Comparison of ENCODE assay signal across 36 cellular contexts in genomic region chr5:7445066-7445465, GRCh38. TPM values are rescaled to one million over a fixed set of nuclear protein-coding genes. Genes with fewer than 3 reads are reported as not detected.
"Had no signal": no experiment of that assay in that cellular context is flagged by ENCODE, and none has a peak within 500 bp of the region (broad histone marks: within the 10 kb centered on the region; RNA-seq: fewer than 3 reads in every experiment).

No MANE protein-coding gene starts in this region.

- H3K36me3 Mint-ChIP-seq: activated CD8-positive, alpha-beta memory T cell treated with anti-CD3 and anti-CD28 coated beads, Interleukin-2, amount 10 ng/mL, durations not matched to agents 7 days and 5 days; activated naive CD4-positive, alpha-beta T cell treated with anti-CD3 and anti-CD28 coated beads, Interleukin-2, amount 50 U/mL, for 72 hours; activated naive CD8-positive, alpha-beta T cell treated with anti-CD3 and anti-CD28 coated beads for 36 hours; brain; T-cell had no signal

- DNase-seq: activated CD4-positive, alpha-beta memory T cell treated with anti-CD3 and anti-CD28 coated beads, Interleukin-2, amount 10 ng/mL, durations not matched to agents 7 days and 5 days; activated CD4-positive, alpha-beta T cell treated with anti-CD3 and anti-CD28 coated beads for 1 hour; activated CD4-positive, alpha-beta T cell treated with anti-CD3 and anti-CD28 coated beads for 36 hours; activated CD4-positive, alpha-beta T cell treated with anti-CD3 and anti-CD28 coated beads for 48 hours; activated CD4-positive, alpha-beta T cell treated with anti-CD3 and anti-CD28 coated beads, Interleukin-2, amount 10 ng/mL, durations not matched to agents 7 days and 5 days; activated CD4-positive, alpha-beta T cell treated with anti-CD3 and anti-CD28 coated beads, Interleukin-2, amount 50 U/mL, for 48 hours; activated CD4-positive, CD25-positive, alpha-beta regulatory T cell; activated CD8-positive, alpha-beta memory T cell treated with anti-CD3 and anti-CD28 coated beads for 24 hours; activated CD8-positive, alpha-beta memory T cell treated with anti-CD3 and anti-CD28 coated beads, Interleukin-2, amount 10 ng/mL, durations not matched to agents 7 days and 5 days; activated CD8-positive, alpha-beta memory T cell treated with anti-CD3 and anti-CD28 coated beads, Interleukin-2, amount 50 U/mL, for 48 hours; activated CD8-positive, alpha-beta T cell treated with anti-CD3 and anti-CD28 coated beads, Interleukin-2, amount 10 ng/mL, durations not matched to agents 7 days and 5 days; activated effector memory CD4-positive, alpha-beta T cell treated with anti-CD3 and anti-CD28 coated beads, Interleukin-2, amount 50 U/mL, for 16 hours; activated gamma-delta T cell treated with Interleukin-2 at 50 U/mL for 16 hours; activated naive CD4-positive, alpha-beta T cell; activated naive CD4-positive, alpha-beta T cell treated with anti-CD3 and anti-CD28 coated beads for 36 hours; activated naive CD4-positive, alpha-beta T cell treated with anti-CD3 and anti-CD28 coated beads, Interleukin-2, amount 50 U/mL, for 16 hours; activated naive CD8-positive, alpha-beta T cell treated with anti-CD3 and anti-CD28 coated beads for 36 hours; activated T-cell treated with anti-CD3 and anti-CD28 coated beads, Interleukin-2, amount 50 U/mL, for 24 hours; activated T-cell treated with anti-CD3 and anti-CD28 coated beads, Interleukin-2, amount 50 U/mL, for 48 hours; adrenal gland; amniotic stem cell; caudate nucleus; cerebellar nuclear complex; T-cell; T-helper 17 cell; T-helper 9 cell had no signal

- H3K27me3 ChIP-seq: adrenal gland, ascending aorta, cardiac muscle cell had no signal

- H3K9me3 ChIP-seq: adrenal gland, ascending aorta had no signal

- H3K27ac Mint-ChIP-seq: activated CD4-positive, alpha-beta memory T cell treated with anti-CD3 and anti-CD28 coated beads, Interleukin-2, amount 10 ng/mL, durations not matched to agents 7 days and 5 days; activated CD4-positive, alpha-beta T cell treated with anti-CD3 and anti-CD28 coated beads for 36 hours; activated CD4-positive, alpha-beta T cell treated with anti-CD3 and anti-CD28 coated beads, Interleukin-2, amount 10 ng/mL, durations not matched to agents 7 days and 5 days; activated CD8-positive, alpha-beta memory T cell treated with anti-CD3 and anti-CD28 coated beads, Interleukin-2, amount 10 ng/mL, durations not matched to agents 7 days and 5 days; activated CD8-positive, alpha-beta T cell treated with anti-CD3 and anti-CD28 coated beads, Interleukin-2, amount 10 ng/mL, durations not matched to agents 7 days and 5 days; activated naive CD4-positive, alpha-beta T cell treated with anti-CD3 and anti-CD28 coated beads for 36 hours; activated naive CD4-positive, alpha-beta T cell treated with anti-CD3 and anti-CD28 coated beads, Interleukin-2, amount 50 U/mL, for 72 hours; activated naive CD8-positive, alpha-beta T cell treated with anti-CD3 and anti-CD28 coated beads for 36 hours; activated T-cell treated with anti-CD3 and anti-CD28 coated beads, Interleukin-2, amount 50 U/mL, for 24 hours; activated T-helper 17 cell treated with anti-CD3 and anti-CD28 coated beads, Interleukin-2, amount 50 U/mL, for 72 hours; T-cell; T-helper 17 cell; T-helper 2 cell treated with Interferon-gamma antibody and Interleukin-4, amounts not matched to agents 5 μg/mL and 100 μg/mL, for 36 hours had no signal

- H3K4me1 Mint-ChIP-seq: activated CD4-positive, alpha-beta memory T cell treated with anti-CD3 and anti-CD28 coated beads, Interleukin-2, amount 10 ng/mL, durations not matched to agents 7 days and 5 days; activated CD4-positive, alpha-beta T cell treated with anti-CD3 and anti-CD28 coated beads for 36 hours; activated CD4-positive, alpha-beta T cell treated with anti-CD3 and anti-CD28 coated beads, Interleukin-2, amount 10 ng/mL, durations not matched to agents 7 days and 5 days; activated CD8-positive, alpha-beta memory T cell treated with anti-CD3 and anti-CD28 coated beads, Interleukin-2, amount 10 ng/mL, durations not matched to agents 7 days and 5 days; activated naive CD8-positive, alpha-beta T cell treated with anti-CD3 and anti-CD28 coated beads for 36 hours; activated T-helper 17 cell treated with anti-CD3 and anti-CD28 coated beads, Interleukin-2, amount 50 U/mL, for 72 hours; central memory CD8-positive, alpha-beta T cell; T-cell; T-helper 17 cell had no signal

- H3K4me3 ChIP-seq: adrenal gland, ascending aorta, cardiac muscle cell had no signal

- ATAC-seq: activated CD4-positive, alpha-beta T cell treated with anti-CD3 and anti-CD28 coated beads for 36 hours; activated CD4-positive, CD25-positive, alpha-beta regulatory T cell treated with anti-CD3 and anti-CD28 coated beads, Interleukin-2, amount 50 U/mL, for 24 hours; activated CD8-positive, alpha-beta memory T cell treated with anti-CD3 and anti-CD28 coated beads, Interleukin-2, amount 10 ng/mL, durations not matched to agents 7 days and 5 days; activated CD8-positive, alpha-beta T cell treated with anti-CD3 and anti-CD28 coated beads, Interleukin-2, amount 10 ng/mL, durations not matched to agents 7 days and 5 days; activated naive CD4-positive, alpha-beta T cell treated with anti-CD3 and anti-CD28 coated beads, Interleukin-2, amount 50 U/mL, for 72 hours; activated T-helper 17 cell treated with anti-CD3 and anti-CD28 coated beads, Interleukin-2, amount 50 U/mL, for 72 hours; T-cell; T-helper 17 cell had no signal

- H3K4me3 Mint-ChIP-seq: activated CD4-positive, alpha-beta memory T cell treated with anti-CD3 and anti-CD28 coated beads, Interleukin-2, amount 10 ng/mL, durations not matched to agents 7 days and 5 days; activated CD4-positive, alpha-beta T cell treated with anti-CD3 and anti-CD28 coated beads for 36 hours; activated CD4-positive, alpha-beta T cell treated with anti-CD3 and anti-CD28 coated beads, Interleukin-2, amount 10 ng/mL, durations not matched to agents 7 days and 5 days; activated CD8-positive, alpha-beta memory T cell treated with anti-CD3 and anti-CD28 coated beads, Interleukin-2, amount 10 ng/mL, durations not matched to agents 7 days and 5 days; activated CD8-positive, alpha-beta T cell treated with anti-CD3 and anti-CD28 coated beads, Interleukin-2, amount 10 ng/mL, durations not matched to agents 7 days and 5 days; activated naive CD4-positive, alpha-beta T cell treated with anti-CD3 and anti-CD28 coated beads for 36 hours; activated naive CD8-positive, alpha-beta T cell treated with anti-CD3 and anti-CD28 coated beads for 36 hours; activated T-cell treated with anti-CD3 and anti-CD28 coated beads, Interleukin-2, amount 50 U/mL, for 24 hours; activated T-helper 17 cell treated with anti-CD3 and anti-CD28 coated beads, Interleukin-2, amount 50 U/mL, for 72 hours; central memory CD8-positive, alpha-beta T cell; T-cell; T-helper 17 cell; T-helper 2 cell treated with Interferon-gamma antibody and Interleukin-4, amounts not matched to agents 5 μg/mL and 100 μg/mL, for 36 hours had no signal

- H3K27me3 Mint-ChIP-seq: activated CD4-positive, alpha-beta memory T cell treated with anti-CD3 and anti-CD28 coated beads, Interleukin-2, amount 10 ng/mL, durations not matched to agents 7 days and 5 days; activated CD4-positive, alpha-beta T cell treated with anti-CD3 and anti-CD28 coated beads for 36 hours; activated CD4-positive, alpha-beta T cell treated with anti-CD3 and anti-CD28 coated beads, Interleukin-2, amount 10 ng/mL, durations not matched to agents 7 days and 5 days; activated CD8-positive, alpha-beta memory T cell treated with anti-CD3 and anti-CD28 coated beads, Interleukin-2, amount 10 ng/mL, durations not matched to agents 7 days and 5 days; activated naive CD8-positive, alpha-beta T cell treated with anti-CD3 and anti-CD28 coated beads for 36 hours; activated T-cell treated with anti-CD3 and anti-CD28 coated beads, Interleukin-2, amount 50 U/mL, for 24 hours; central memory CD8-positive, alpha-beta T cell; T-cell had no signal

- H3K9me3 Mint-ChIP-seq: activated CD4-positive, alpha-beta memory T cell treated with anti-CD3 and anti-CD28 coated beads, Interleukin-2, amount 10 ng/mL, durations not matched to agents 7 days and 5 days; activated CD4-positive, alpha-beta T cell treated with anti-CD3 and anti-CD28 coated beads, Interleukin-2, amount 10 ng/mL, durations not matched to agents 7 days and 5 days; activated naive CD4-positive, alpha-beta T cell treated with anti-CD3 and anti-CD28 coated beads for 36 hours; activated naive CD8-positive, alpha-beta T cell treated with anti-CD3 and anti-CD28 coated beads for 36 hours; activated T-helper 17 cell treated with anti-CD3 and anti-CD28 coated beads, Interleukin-2, amount 50 U/mL, for 72 hours; T-helper 2 cell treated with Interferon-gamma antibody and Interleukin-4, amounts not matched to agents 5 μg/mL and 100 μg/mL, for 36 hours had no signal

- H3K36me3 ChIP-seq: adrenal gland, ascending aorta, cardiac muscle cell had no signal

- H3K4me1 ChIP-seq: adrenal gland, ascending aorta had no signal

- H3K27ac ChIP-seq: adrenal gland, ascending aorta, cardiac muscle cell, VCaP had no signal

RNA-seq across cellular contexts. Expression of gene ADCY2, which starts 49.1 kb away (rescaled TPM):
- total RNA-seq: activated CD4-positive, alpha-beta memory T cell treated with anti-CD3 and anti-CD28 coated beads, Interleukin-2, amount 10 ng/mL, durations not matched to agents 7 days and 5 days; activated CD4-positive, alpha-beta T cell treated with anti-CD3 and anti-CD28 coated beads for 36 hours; activated CD4-positive, alpha-beta T cell treated with anti-CD3 and anti-CD28 coated beads, Interleukin-2, amount 10 ng/mL, durations not matched to agents 7 days and 5 days; activated CD8-positive, alpha-beta memory T cell treated with anti-CD3 and anti-CD28 coated beads, Interleukin-2, amount 10 ng/mL, durations not matched to agents 7 days and 5 days; activated CD8-positive, alpha-beta T cell treated with anti-CD3 and anti-CD28 coated beads, Interleukin-2, amount 10 ng/mL, durations not matched to agents 7 days and 5 days; activated naive CD4-positive, alpha-beta T cell treated with anti-CD3 and anti-CD28 coated beads for 36 hours; activated naive CD4-positive, alpha-beta T cell treated with anti-CD3 and anti-CD28 coated beads, Interleukin-2, amount 50 U/mL, for 72 hours; activated naive CD8-positive, alpha-beta T cell treated with anti-CD3 and anti-CD28 coated beads for 36 hours; activated T-helper 17 cell treated with anti-CD3 and anti-CD28 coated beads, Interleukin-2, amount 50 U/mL, for 72 hours; T-helper 1 cell treated with Interleukin-12 subunit alpha and Interleukin-12 subunit beta and Interleukin-4 antibody, amounts not matched to agents 30 ng/mL and 1 ng/mL, for 36 hours; T-helper 17 cell had no signal
